22 cellular contexts compared by ENCODE assay signal in genomic region chr4:36183232-36183631, GRCh38.
"Had no signal": no experiment of that assay in that cellular context is flagged by ENCODE, and none has a peak within 500 bp of the region (broad histone marks: within the 10 kb centered on the region; RNA-seq: fewer than 3 reads in every experiment).

No MANE protein-coding gene starts in this region.

- H3K9me3 ChIP-seq: colonic mucosa, heart left ventricle, left ventricle myocardium inferior, prostate gland, right atrium auricular region, stomach, testis, upper lobe of left lung had no signal

- H3K27ac ChIP-seq: brain microvascular endothelial cell, colonic mucosa, heart left ventricle, left ventricle myocardium inferior, prostate gland, right atrium auricular region, stomach, testis, upper lobe of left lung had no signal

- H3K27me3 Mint-ChIP-seq: activated CD4-positive, alpha-beta memory T cell treated with anti-CD3 and anti-CD28 coated beads, Interleukin-2, amount 10 ng/mL, durations not matched to agents 7 days and 5 days; activated CD8-positive, alpha-beta memory T cell treated with anti-CD3 and anti-CD28 coated beads, Interleukin-2, amount 10 ng/mL, durations not matched to agents 7 days and 5 days; activated T-helper 17 cell treated with anti-CD3 and anti-CD28 coated beads, Interleukin-2, amount 50 U/mL, for 72 hours; central memory CD8-positive, alpha-beta T cell had no signal

- H3K27ac Mint-ChIP-seq: activated CD4-positive, alpha-beta memory T cell treated with anti-CD3 and anti-CD28 coated beads, Interleukin-2, amount 10 ng/mL, durations not matched to agents 7 days and 5 days; activated CD8-positive, alpha-beta memory T cell treated with anti-CD3 and anti-CD28 coated beads, Interleukin-2, amount 10 ng/mL, durations not matched to agents 7 days and 5 days had no signal

- H3K27me3 ChIP-seq: brain microvascular endothelial cell, colonic mucosa, heart left ventricle, right atrium auricular region, stomach, testis, upper lobe of left lung had no signal

- H3K4me1 ChIP-seq: colonic mucosa, heart left ventricle, left ventricle myocardium inferior, prostate gland, right atrium auricular region, upper lobe of left lung had no signal

- H3K4me3 ChIP-seq: colonic mucosa, heart left ventricle, left ventricle myocardium inferior, prostate gland, right atrium auricular region, stomach, testis, upper lobe of left lung had no signal

- DNase-seq: activated CD4-positive, alpha-beta memory T cell treated with anti-CD3 and anti-CD28 coated beads, Interleukin-2, amount 10 ng/mL, durations not matched to agents 7 days and 5 days; activated CD4-positive, alpha-beta T cell treated with anti-CD3 and anti-CD28 coated beads for 48 hours; activated CD4-positive, CD25-positive, alpha-beta regulatory T cell; activated CD8-positive, alpha-beta memory T cell treated with anti-CD3 and anti-CD28 coated beads, Interleukin-2, amount 10 ng/mL, durations not matched to agents 7 days and 5 days; activated naive CD4-positive, alpha-beta T cell treated with Interleukin-2 at 50 U/mL for 16 hours; activated T-cell treated with anti-CD3 and anti-CD28 coated beads, Interleukin-2, amount 50 U/mL, for 1 hour; brain microvascular endothelial cell; colonic mucosa; erythroblast; heart left ventricle; left ventricle myocardium inferior; stimulated activated CD4-positive, alpha-beta T cell treated with anti-CD3 and anti-CD28 coated beads, Interleukin-12 subunit alpha, Interleukin-12 subunit beta, amount 100 ng/mL, for 4 hours; stimulated activated CD4-positive, alpha-beta T cell treated with anti-CD3 and anti-CD28 coated beads, Interleukin-2, amount 100 ng/mL, for 24 hours; stomach; T1000; testis; upper lobe of left lung had no signal

- H3K36me3 ChIP-seq: brain microvascular endothelial cell, colonic mucosa, left ventricle myocardium inferior, prostate gland, right atrium auricular region had no signal

- H3K4me3 Mint-ChIP-seq: activated CD4-positive, alpha-beta memory T cell treated with anti-CD3 and anti-CD28 coated beads, Interleukin-2, amount 10 ng/mL, durations not matched to agents 7 days and 5 days; activated CD8-positive, alpha-beta memory T cell treated with anti-CD3 and anti-CD28 coated beads, Interleukin-2, amount 10 ng/mL, durations not matched to agents 7 days and 5 days; activated T-helper 17 cell treated with anti-CD3 and anti-CD28 coated beads, Interleukin-2, amount 50 U/mL, for 72 hours; central memory CD8-positive, alpha-beta T cell had no signal

- H3K9me3 Mint-ChIP-seq: activated CD4-positive, alpha-beta memory T cell treated with anti-CD3 and anti-CD28 coated beads, Interleukin-2, amount 10 ng/mL, durations not matched to agents 7 days and 5 days; activated T-helper 17 cell treated with anti-CD3 and anti-CD28 coated beads, Interleukin-2, amount 50 U/mL, for 72 hours; central memory CD8-positive, alpha-beta T cell had no signal

- FAIRE-seq: endometrium had no signal
